Comparison of ENCODE assay signal across 11 cellular contexts in genomic region chr4:154471924-154472323, GRCh38. TPM values are rescaled to one million over a fixed set of nuclear protein-coding genes. Genes with fewer than 3 reads are reported as not detected.
A peak's percentile ranks its signal among the peaks of the same experiment; 100 is the strongest.
DNase-seq lines count a peak whose midpoint lies in the region; ATAC-seq and TF ChIP-seq lines count a peak whose summit lies in the region.
"Had no signal": no experiment of that assay in that cellular context is flagged by ENCODE, and none has a peak within 500 bp of the region (broad histone marks: within the 10 kb centered on the region; RNA-seq: fewer than 3 reads in every experiment).

No MANE protein-coding gene starts in this region.

- POLR2A ChIA-PET in activated CD8-positive, alpha-beta T cell treated with anti-CD3 and anti-CD28 coated beads for 36 hours (lab: Charles Lee): no interaction called here

- TF ChIP-seq CTCF in activated CD8-positive, alpha-beta T cell treated with anti-CD3 and anti-CD28 coated beads for 36 hours (IDR thresholded peaks at IDR 0.05): no peak

- peak; percentile 18 for DNase-seq in astrocyte of the hippocampus (ENCODE audit: low read depth, low spot score)
- no peak for DNase-seq in GDM1 (lab: John Stamatoyannopoulos, UW)
- no peak for DNase-seq in NCI-H524 treated with DMSO at 0.1 percent for 48 hours (lab: John Stamatoyannopoulos, UW)
- DNase-seq in activated CD8-positive, alpha-beta T cell treated with anti-CD3 and anti-CD28 coated beads for 36 hours: no peak
- DNase-seq: activated CD4-positive, alpha-beta memory T cell treated with anti-CD3 and anti-CD28 coated beads for 36 hours had no signal

- ATAC-seq in GM18498 (IDR thresholded peaks at IDR 0.05; ENCODE audit: unreplicated experiment) (peak; percentile 76), GM21381 (IDR thresholded peaks at IDR 0.05; ENCODE audit: unreplicated experiment) (peak; percentile 68), HG03064 (IDR thresholded peaks at IDR 0.05; ENCODE audit: low read depth, unreplicated experiment) (peak; percentile 52), HG02884 (IDR thresholded peaks at IDR 0.05; ENCODE audit: unreplicated experiment) (no peak)
- ATAC-seq in activated CD8-positive, alpha-beta T cell treated with anti-CD3 and anti-CD28 coated beads for 36 hours: no peak

- H3K9me3 Mint-ChIP-seq in activated CD8-positive, alpha-beta T cell treated with anti-CD3 and anti-CD28 coated beads for 36 hours: no peaks in the 10 kb centered on the region
- H3K9me3 Mint-ChIP-seq: activated CD4-positive, alpha-beta memory T cell treated with anti-CD3 and anti-CD28 coated beads for 36 hours had no signal

- no peaks in the 10 kb centered on the region for H3K36me3 Mint-ChIP-seq in activated CD8-positive, alpha-beta T cell treated with anti-CD3 and anti-CD28 coated beads for 36 hours (ENCODE audit: low read depth)
- H3K36me3 Mint-ChIP-seq: activated CD4-positive, alpha-beta memory T cell treated with anti-CD3 and anti-CD28 coated beads for 36 hours had no signal

- CTCF ChIA-PET in activated CD8-positive, alpha-beta T cell treated with anti-CD3 and anti-CD28 coated beads for 36 hours (lab: Charles Lee): no interaction called here

- peaks cover 22% of the 10 kb centered on the region for H3K27me3 Mint-ChIP-seq in activated CD8-positive, alpha-beta T cell treated with anti-CD3 and anti-CD28 coated beads for 36 hours

- no peak overlapping the region for H3K27ac Mint-ChIP-seq in activated CD8-positive, alpha-beta T cell treated with anti-CD3 and anti-CD28 coated beads for 36 hours
- H3K27ac Mint-ChIP-seq: activated CD4-positive, alpha-beta memory T cell treated with anti-CD3 and anti-CD28 coated beads for 36 hours had no signal

- intact Hi-C loops in activated CD8-positive, alpha-beta T cell treated with anti-CD3 and anti-CD28 coated beads for 36 hours (cut with micrococcal nuclease): no loop called here

- H3K4me1 Mint-ChIP-seq in activated CD8-positive, alpha-beta T cell treated with anti-CD3 and anti-CD28 coated beads for 36 hours (ENCODE audit: low read depth): no peaks in the 10 kb centered on the region

- no peak overlapping the region for H3K4me3 Mint-ChIP-seq in activated CD8-positive, alpha-beta T cell treated with anti-CD3 and anti-CD28 coated beads for 36 hours
- H3K4me3 Mint-ChIP-seq: activated CD4-positive, alpha-beta memory T cell treated with anti-CD3 and anti-CD28 coated beads for 36 hours had no signal

RNA-seq across cellular contexts. Expression of gene DCHS2, which starts 19.7 kb away (rescaled TPM):
- total RNA-seq in activated CD8-positive, alpha-beta T cell treated with anti-CD3 and anti-CD28 coated beads for 36 hours: not detected
- total RNA-seq: activated CD4-positive, alpha-beta memory T cell treated with anti-CD3 and anti-CD28 coated beads for 36 hours; endothelial cell of umbilical vein; SJSA1 had no signal

Comparison
In these comparisons a context has a peak if more than half of its experiments do, and no peak if none do; other contexts are left out.
1. ATAC-seq: peak in GM18498 (single experiment), GM21381 (single experiment) and HG03064 (single experiment); none in HG02884 (single experiment) and activated CD8-positive, alpha-beta T cell treated with anti-CD3 and anti-CD28 coated beads for 36 hours (single experiment).